ENCODE assay signal across 23 cellular contexts in genomic region chr10:28980264-28980663, GRCh38.
"Had no signal": no experiment of that assay in that cellular context is flagged by ENCODE, and none has a peak within 500 bp of the region (broad histone marks: within the 10 kb centered on the region; RNA-seq: fewer than 3 reads in every experiment).

No MANE protein-coding gene starts in this region.

- H3K4me1 ChIP-seq: prostate gland, uterus had no signal

- H3K27me3 ChIP-seq: right atrium auricular region, suprapubic skin, transverse colon, upper lobe of right lung, uterus had no signal

- DNase-seq: dorsolateral prefrontal cortex; effector CD4-positive, alpha-beta T cell; hypothalamus; kidney; naive thymus-derived CD4-positive, alpha-beta T cell; nephron progenitor cell; nucleus accumbens; stimulated activated CD4-positive, alpha-beta T cell treated with anti-CD3 and anti-CD28 coated beads, Interleukin-12 subunit alpha, Interleukin-12 subunit beta, amount 100 ng/mL, for 4 hours; stimulated activated CD4-positive, alpha-beta T cell treated with anti-CD3 and anti-CD28 coated beads, Interleukin-1b, Interleukin-23, amount 100 ng/mL, for 48 hours; stimulated activated CD4-positive, alpha-beta T cell treated with anti-CD3 and anti-CD28 coated beads, Interleukin-4, amount 100 ng/mL, for 1 hour; stimulated activated CD8-positive, alpha-beta memory T cell treated with anti-CD3 and anti-CD28 coated beads, Interleukin-4, amount 100 ng/mL, for 48 hours; stimulated activated naive CD4-positive, alpha-beta T cell; stimulated activated naive CD8-positive, alpha-beta T cell treated with anti-CD3 and anti-CD28 coated beads, Interleukin-15, amount 100 ng/mL, for 72 hours; transverse colon; upper lobe of right lung; uterus had no signal

- ATAC-seq: left lobe of liver; naive thymus-derived CD4-positive, alpha-beta T cell; sciatic nerve; stimulated activated naive CD8-positive, alpha-beta T cell treated with anti-CD3 and anti-CD28 coated beads, Interleukin-15, amount 100 ng/mL, for 72 hours; upper lobe of right lung had no signal

- H3K4me2 ChIP-seq: smooth muscle cell had no signal

- H3K27ac ChIP-seq: dorsolateral prefrontal cortex, prostate gland, right atrium auricular region, suprapubic skin, transverse colon, upper lobe of right lung, uterus had no signal

- H3K9me3 ChIP-seq: prostate gland, suprapubic skin, transverse colon, upper lobe of right lung, uterus had no signal

- H3K36me3 ChIP-seq: prostate gland, right atrium auricular region, suprapubic skin, transverse colon, upper lobe of right lung, uterus had no signal

- H3K4me3 ChIP-seq: dorsolateral prefrontal cortex, lung, prostate gland, right atrium auricular region, smooth muscle cell, suprapubic skin, transverse colon, upper lobe of right lung, uterus had no signal
